In genomic region chr19:39436350-39436716, GRCh38 we compare ENCODE assay signal across 8 cellular contexts. TPM values are rescaled to one million over a fixed set of nuclear protein-coding genes. Genes with fewer than 3 reads are reported as not detected.
A peak's percentile ranks its signal among the peaks of the same experiment; 100 is the strongest.
DNase-seq lines count a peak whose midpoint lies in the region; ATAC-seq lines count a peak whose summit lies in the region.

No MANE protein-coding gene starts in this region.

- peaks cover 18% of the 10 kb centered on the region; the same call in 1 of the 2 replicates for H3K36me3 ChIP-seq in ACC112 (ENCODE audit: insufficient read depth, low read length)
- peaks cover 19 to 21% of the 10 kb centered on the region in 2 donors for H3K36me3 ChIP-seq in muscle layer of duodenum (ENCODE audit: control insufficient read depth in 1 of 2, insufficient read depth in 2 of 2, low read length in 2 of 2)

- no peaks in the 10 kb centered on the region for H3K27me3 ChIP-seq in ACC112 (ENCODE audit: insufficient read depth, low read length)
- no peaks in the 10 kb centered on the region for H3K27me3 ChIP-seq in muscle layer of duodenum (ENCODE audit: low read depth, low read length)

- peak overlapping the region; percentile 91 to 98 (median 94) for H3K27ac Mint-ChIP-seq in IgD-negative memory B cell
- peak overlapping the region; percentile 98 for H3K27ac Mint-ChIP-seq in central memory CD8-positive, alpha-beta T cell (ENCODE audit: low read depth)

- ATAC-seq in central memory CD8-positive, alpha-beta T cell (replicated peaks; ENCODE audit: extremely low read depth, poor library complexity, severe bottlenecking), result no peak
- no peak for ATAC-seq in GM21390 (IDR thresholded peaks at IDR 0.05; ENCODE audit: unreplicated experiment)

- H3K27ac ChIP-seq in ACC112 (ENCODE audit: low read depth, low read length) (peak overlapping the region; percentile 47), muscle layer of duodenum (ENCODE audit: low read length) (peak overlapping the region; percentile 87)

- peaks cover 7% of the 10 kb centered on the region for H3K36me3 Mint-ChIP-seq in IgD-negative memory B cell
- peaks cover 43% of the 10 kb centered on the region for H3K36me3 Mint-ChIP-seq in central memory CD8-positive, alpha-beta T cell (ENCODE audit: insufficient read depth)

- no peaks in the 10 kb centered on the region for H3K27me3 Mint-ChIP-seq in IgD-negative memory B cell
- no peaks in the 10 kb centered on the region for H3K27me3 Mint-ChIP-seq in central memory CD8-positive, alpha-beta T cell

- H3K9me3 Mint-ChIP-seq in IgD-negative memory B cell, result no peaks in the 10 kb centered on the region
- no peaks in the 10 kb centered on the region for H3K9me3 Mint-ChIP-seq in central memory CD8-positive, alpha-beta T cell

- H3K79me2 ChIP-seq in ACC112 (ENCODE audit: control insufficient read depth, insufficient read depth, low read length, unreplicated experiment), result peaks cover 25% of the 10 kb centered on the region

- H3K9me3 ChIP-seq in muscle layer of duodenum (ENCODE audit: control insufficient read depth in 1 of 2, low read length in 2 of 2), result no peaks in the 10 kb centered on the region

- peaks cover 11% of the 10 kb centered on the region for H3K4me1 ChIP-seq in ACC112 (ENCODE audit: control insufficient read depth, insufficient read depth, low read length, unreplicated experiment)
- H3K4me1 ChIP-seq in muscle layer of duodenum (ENCODE audit: control insufficient read depth in 1 of 2, insufficient read depth in 2 of 2, low read length in 2 of 2), result peaks cover 16 to 23% of the 10 kb centered on the region in 2 donors

- DNase-seq in central memory CD8-positive, alpha-beta T cell (ENCODE audit: low spot score in 2 of 2), result no peak
- no peak for DNase-seq in NCI-H69 (lab: John Stamatoyannopoulos, UW)
- DNase-seq in germinal center (ENCODE audit: low spot score), result no peak
- no peak for DNase-seq in NCI-H774 (lab: John Stamatoyannopoulos, UW)

- no peak overlapping the region for H2AFZ ChIP-seq in ACC112 (ENCODE audit: low read length, unreplicated experiment)

- H3K4me3 ChIP-seq in ACC112 (ENCODE audit: low read depth, low read length), result peak overlapping the region; percentile 92
- H3K4me3 ChIP-seq in muscle layer of duodenum (ENCODE audit: low read depth in 1 of 2, low read length in 2 of 2), result peak overlapping the region; percentile 91 to 96

- H3K4me1 Mint-ChIP-seq in IgD-negative memory B cell, result peaks cover 25 to 29% (median 25%) of the 10 kb centered on the region in 3 donors
- peaks cover 38% of the 10 kb centered on the region for H3K4me1 Mint-ChIP-seq in central memory CD8-positive, alpha-beta T cell

- H3K4me3 Mint-ChIP-seq in IgD-negative memory B cell, result peak overlapping the region; percentile 94 to 100 (median 99)
- H3K4me3 Mint-ChIP-seq in central memory CD8-positive, alpha-beta T cell, result peak overlapping the region; percentile 96

RNA-seq across cellular contexts. Expression of gene RPS16, which starts 0.6 kb away (rescaled TPM):
- 2,255 TPM for polyA plus RNA-seq in IgD-negative memory B cell

RNA-seq across cellular contexts. Expression of gene SUPT5H, which starts 9.0 kb away (rescaled TPM):
- 111 TPM for polyA plus RNA-seq in IgD-negative memory B cell

RNA-seq across cellular contexts. Expression of gene PLEKHG2, which starts 23.9 kb away (rescaled TPM):
- 6.5 TPM for polyA plus RNA-seq in IgD-negative memory B cell

RNA-seq across cellular contexts. Expression of gene ZFP36, which starts 29.7 kb away (rescaled TPM):
- polyA plus RNA-seq in IgD-negative memory B cell, result 579 TPM

RNA-seq across cellular contexts. Expression of gene TIMM50, which starts 44.3 kb away (rescaled TPM):
- 56.8 TPM for polyA plus RNA-seq in IgD-negative memory B cell
